In genomic region chr6:170437719-170438401, GRCh38 we compare ENCODE assay signal across 9 cellular contexts.
DNase-seq lines count a peak whose midpoint lies in the region; ATAC-seq and TF ChIP-seq lines count a peak whose summit lies in the region.
"Had no signal": no experiment of that assay in that cellular context is flagged by ENCODE, and none has a peak within 500 bp of the region (broad histone marks: within the 10 kb centered on the region; RNA-seq: fewer than 3 reads in every experiment).

No MANE protein-coding gene starts in this region.

- peak overlapping the region; percentile 65 for H3K14ac ChIP-seq in IMR-90 (replicated peaks; ENCODE audit: low read depth, low read length)

- peak overlapping the region; percentile 65 for H4K91ac ChIP-seq in IMR-90 (ENCODE audit: insufficient read depth, low read depth, low read length)

- no peaks in the 10 kb centered on the region for H3K27me3 ChIP-seq in IMR-90 (ENCODE audit: control insufficient read depth, insufficient read depth, low read length)

- peak overlapping the region; percentile 97 for H2AK9ac ChIP-seq in IMR-90 (replicated peaks; ENCODE audit: low read depth, low read length, poor library complexity)

- H3K18ac ChIP-seq in IMR-90 (ENCODE audit: low read depth, low read length), result peak overlapping the region; percentile 72

- POLR2A ChIA-PET in IMR-90 (lab: Charles Lee; ENCODE audit: unreplicated experiment), result interaction anchor here (0.9 kb wide), 1 partner anchor 33 kb away, joined by 3 read pairs; no protein-coding TSS in a partner anchor

- WGBS in IMR-90 (ENCODE audit: extremely low coverage in 2 of 2, insufficient read length in 1 of 2), 2 experiments, result no CpG with 5 or more reads among the region's 12 CpGs

- peaks cover 8% of the 10 kb centered on the region for H3K36me3 Mint-ChIP-seq in nephron progenitor cell (ENCODE audit: low read depth)

- H2BK15ac ChIP-seq in IMR-90 (ENCODE audit: low read depth, low read length), result peak overlapping the region; percentile 30; the same call in 2 of the 3 replicates

- H3K4ac ChIP-seq in IMR-90 (ENCODE audit: low read depth, low read length), result peak overlapping the region; percentile 92

- H2AFZ ChIP-seq in IMR-90 (replicated peaks; ENCODE audit: low read length, poor library complexity), result peak overlapping the region; percentile 85

- H3K9me3 ChIP-seq in IMR-90 (ENCODE audit: control insufficient read depth, insufficient read depth, low read length), result no peaks in the 10 kb centered on the region

- H2BK5ac ChIP-seq in IMR-90 (ENCODE audit: low read depth, low read length, poor library complexity, severe bottlenecking), result peak overlapping the region; percentile 58

- H3K4me3 ChIP-seq in AG10803 (ENCODE audit: low read length) (peak overlapping the region; percentile 46), IMR-90 (ENCODE audit: insufficient read depth, low read depth, low read length) (no peak overlapping the region), choroid plexus epithelial cell (ENCODE audit: low read depth, low read length) (peak overlapping the region; percentile 15)

- H3K9me3 Mint-ChIP-seq in nephron progenitor cell, result peaks cover 25% of the 10 kb centered on the region

- intact Hi-C loops in IMR-90 (cut with micrococcal nuclease), result loop anchor here (1.0 kb wide), 1 partner anchor 33 kb away; no protein-coding TSS in a partner anchor

- H3K27ac Mint-ChIP-seq in nephron progenitor cell, result peak overlapping the region; percentile 98

- TF ChIP-seq POLR2A in IMR-90 (IDR thresholded peaks at IDR 0.05; ENCODE audit: low read depth, low read length), result no peak

- TF ChIP-seq RAD21 in IMR-90 (IDR thresholded peaks at IDR 0.05; ENCODE audit: low read length), result no peak

- H3K23ac ChIP-seq in IMR-90 (ENCODE audit: low read depth, low read length), result peak overlapping the region; percentile 87

- peaks cover 17% of the 10 kb centered on the region for H3K9me1 ChIP-seq in IMR-90 (ENCODE audit: insufficient read depth, low read length)

- H3K4me1 Mint-ChIP-seq in nephron progenitor cell, result peaks cover 94% of the 10 kb centered on the region

- peak overlapping the region; percentile 72 for H3K4me2 ChIP-seq in IMR-90 (ENCODE audit: low read depth, low read length)

- H4K5ac ChIP-seq in IMR-90 (ENCODE audit: low read depth, low read length), result peak overlapping the region; percentile 72

- CTCF ChIA-PET in IMR-90 (lab: Yijun Ruan, JAX), result no interaction called here

- 0 out of 4 replicates have a peak, but pooled peaks cover 0 to 4% of the 10 kb centered on the region in 2 experiments for H3K79me1 ChIP-seq in IMR-90 (ENCODE audit: low read depth in 1 of 2, low read length in 2 of 2)

- H3K56ac ChIP-seq in IMR-90 (ENCODE audit: extremely low read depth, insufficient read depth, low read length), result 0 out of 2 replicates have a peak overlapping the region, but pooled peaks have one; percentile 14

- peak overlapping the region; percentile 53 to 91; a peak in 3 of 4 replicates for H4K8ac ChIP-seq in IMR-90 (ENCODE audit: low read depth in 2 of 2, low read length in 2 of 2)

- H3K9ac ChIP-seq in IMR-90 (ENCODE audit: low read depth, low read length), result peak overlapping the region; percentile 43; the same call in 1 of the 2 replicates

- H2AK5ac ChIP-seq in IMR-90 (ENCODE audit: low read depth, low read length), result peak overlapping the region; percentile 87

- TF ChIP-seq CTCF in AG10803 (conservative IDR thresholded peaks at IDR 0.05; ENCODE audit: low read length) (no peak), IMR-90 (conservative IDR thresholded peaks at IDR 0.05; ENCODE audit: low read depth, low read length) (no peak), choroid plexus epithelial cell (conservative IDR thresholded peaks at IDR 0.05; ENCODE audit: low read depth, low read length) (no peak), nephron progenitor cell (IDR thresholded peaks at IDR 0.05) (no peak)

- H2BK120ac ChIP-seq in IMR-90 (ENCODE audit: low read depth, low read length), result peak overlapping the region; percentile 94

- H3K27ac ChIP-seq in IMR-90 (ENCODE audit: insufficient read depth, low read length), result peak overlapping the region; percentile 58

- in situ Hi-C loops in IMR-90 (cut with MboI; ENCODE audit: low sequenced_read_pairs), result no loop called here

- no TSS peak for BruUV-seq in IMR-90 (replicated peaks; lab: Mats Ljungman, UMichigan)

- peaks cover 6% of the 10 kb centered on the region for H3K27me3 Mint-ChIP-seq in nephron progenitor cell (ENCODE audit: low read depth, poor library complexity)

- peak overlapping the region; percentile 60 for H2BK20ac ChIP-seq in IMR-90 (ENCODE audit: low read depth, low read length)

- H4K20me1 ChIP-seq in IMR-90 (ENCODE audit: insufficient read depth, low read length), result no peaks in the 10 kb centered on the region

- no peak for DNase-seq in AG10803 (ENCODE audit: low read depth)
- DNase-seq in IMR-90, result peak; percentile 14
- peak; percentile 19 for DNase-seq in choroid plexus epithelial cell (ENCODE audit: low read depth)
- no peak for DNase-seq in nephron progenitor cell
- no peak for DNase-seq in Kasumi-1 (lab: John Stamatoyannopoulos, UW)
- no peak for DNase-seq in DMS114 treated with DMSO at 0.1 percent for 48 hours (lab: John Stamatoyannopoulos, UW; ENCODE audit: unreplicated experiment)
- no peak for DNase-seq in central memory CD4-positive, alpha-beta T cell
- DNase-seq: activated naive CD4-positive, alpha-beta T cell treated with anti-CD3 and anti-CD28 coated beads, Interleukin-2, amount 50 U/mL, for 16 hours had no signal

- no peaks in the 10 kb centered on the region for H3K36me3 ChIP-seq in IMR-90 (ENCODE audit: control insufficient read depth, insufficient read depth, low read length)

- peaks cover 25% of the 10 kb centered on the region for H3K4me1 ChIP-seq in IMR-90 (ENCODE audit: control insufficient read depth, insufficient read depth, low read length)

- dilution Hi-C loops in IMR-90 (cut with HindIII; ENCODE audit: low sequenced_read_pairs, unreplicated experiment), result no loop called here

- peak overlapping the region; percentile 65 for H3K4me3 Mint-ChIP-seq in nephron progenitor cell

- ATAC-seq in IMR-90 (ENCODE audit: low read depth), result peak; percentile 5
- ATAC-seq in GM21723 (IDR thresholded peaks at IDR 0.05; ENCODE audit: unreplicated experiment), result no peak

TF ChIP-seq in IMR-90, 13 proteins besides CTCF, POLR2A, EP300 and RAD21:
- TF ChIP-seq FOS (IDR thresholded peaks at IDR 0.05; ENCODE audit: low read depth, low read length) (no peak), SMC3 (IDR thresholded peaks at IDR 0.05; ENCODE audit: low read depth, low read length) (no peak), MXI1 (IDR thresholded peaks at IDR 0.05; ENCODE audit: borderline replicate concordance, low read depth, low read length) (no peak), RCOR1 (IDR thresholded peaks at IDR 0.05; ENCODE audit: insufficient replicate concordance, low read length) (no peak), CEBPB (IDR thresholded peaks at IDR 0.05; ENCODE audit: low read depth, low read length) (no peak)

Comparison
In these comparisons a context has a peak if more than half of its experiments do, and no peak if none do; other contexts are left out.
1. DNase-seq: peak in IMR-90 (single experiment) and choroid plexus epithelial cell (single experiment); none in AG10803 (single experiment), nephron progenitor cell (single experiment), Kasumi-1 (0 of 2), DMS114 treated with DMSO at 0.1 percent for 48 hours (single experiment) and central memory CD4-positive, alpha-beta T cell (single experiment).